1 cellular context compared by ENCODE assay signal in the genomic region with DNA sequence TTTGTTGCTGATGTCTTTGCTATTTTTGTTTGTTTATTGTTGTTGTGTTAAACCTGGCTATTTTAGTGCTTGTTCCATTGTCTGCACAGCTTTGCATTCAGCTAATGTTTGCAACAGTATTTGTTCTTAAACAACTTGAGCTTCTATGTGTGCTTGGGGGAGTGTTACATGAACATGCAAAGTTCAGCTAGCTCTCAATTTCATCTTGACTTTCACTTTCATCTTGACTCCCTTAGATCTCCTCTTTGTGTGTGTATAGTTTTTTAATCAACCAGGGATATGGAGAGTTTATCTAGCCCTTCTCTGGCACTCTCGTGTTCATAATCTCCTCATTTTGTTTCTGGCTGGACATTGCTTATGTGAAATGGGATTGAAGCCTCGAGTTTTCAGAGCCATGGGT.
TF ChIP-seq lines count a peak whose summit lies in the region.

No MANE protein-coding gene starts in this region.

TF ChIP-seq in SK-N-SH, 30 proteins besides CTCF, POLR2A, EP300 and RAD21 (continued from another document):
- TF ChIP-seq CHD2 (IDR thresholded peaks at IDR 0.05; ENCODE audit: low read length, partially characterized antibody) (no peak), POLR2AphosphoS5 (IDR thresholded peaks at IDR 0.05; ENCODE audit: low read depth, low read length) (no peak), TCF12 (IDR thresholded peaks at IDR 0.05) (no peak), RCOR1 (IDR thresholded peaks at IDR 0.05; ENCODE audit: low read length) (no peak)
